1 cellular context compared by ENCODE assay signal in the genomic region with DNA sequence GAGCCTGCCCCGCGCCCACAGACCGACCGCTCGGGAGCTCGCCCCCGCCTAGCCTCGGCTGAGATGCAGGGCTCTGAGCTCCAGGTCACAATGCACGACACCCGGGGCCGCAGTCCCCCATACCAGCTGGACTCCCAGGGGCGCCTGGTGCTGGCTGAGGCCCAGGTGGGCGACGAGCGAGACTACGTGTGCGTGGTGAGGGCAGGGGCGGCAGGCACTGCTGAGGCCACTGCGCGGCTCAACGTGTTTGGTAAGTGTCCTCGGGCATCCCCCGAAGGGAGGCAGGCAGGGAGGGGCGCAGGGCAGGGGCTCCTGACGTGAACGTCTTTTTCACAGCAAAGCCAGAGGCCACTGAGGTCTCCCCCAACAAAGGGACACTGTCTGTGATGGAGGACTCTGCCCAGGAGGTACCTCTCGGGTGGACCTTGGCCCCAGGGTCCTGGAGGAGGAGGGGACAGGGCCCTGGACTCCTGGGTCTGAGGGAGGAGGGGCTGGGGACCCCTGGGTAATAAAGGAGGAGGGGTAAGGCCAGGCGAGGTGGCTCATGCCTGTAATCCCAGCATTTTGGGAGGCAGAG.
TF ChIP-seq lines count a peak whose summit lies in the region.

No MANE protein-coding gene starts in this region.

TF ChIP-seq in HepG2, 621 proteins besides CTCF, POLR2A, EP300 and RAD21 (continued from another document and continues in another):
- TF ChIP-seq ZNF549 (CRISPR knock-in tag; IDR thresholded peaks at IDR 0.05) (no peak), ZNF530 (CRISPR knock-in tag; IDR thresholded peaks at IDR 0.05; ENCODE audit: low read depth) (no peak), TAF15 (IDR thresholded peaks at IDR 0.05; ENCODE audit: low read depth, low read length, poor library complexity, severe bottlenecking) (no peak), THAP11 (CRISPR knock-in tag; IDR thresholded peaks at IDR 0.05) (no peak), HNF4A (CRISPR knock-in tag; IDR thresholded peaks at IDR 0.05) (peak; percentile 94), YEATS2 (CRISPR knock-in tag; IDR thresholded peaks at IDR 0.05; ENCODE audit: borderline replicate concordance) (no peak), RFX1 (IDR thresholded peaks at IDR 0.05) (no peak), SALL1 (CRISPR knock-in tag; IDR thresholded peaks at IDR 0.05) (peak; percentile 85), PHF20 (CRISPR knock-in tag; IDR thresholded peaks at IDR 0.05) (no peak), CCDC6 (CRISPR knock-in tag; IDR thresholded peaks at IDR 0.05) (no peak; the same call in 1 of the 2 replicates), CREB1 (IDR thresholded peaks at IDR 0.05) (no peak), CREB1 (CRISPR knock-in tag; IDR thresholded peaks at IDR 0.05) (no peak), HMG20A (CRISPR knock-in tag; IDR thresholded peaks at IDR 0.05; ENCODE audit: borderline replicate concordance) (no peak), ETV5 (CRISPR knock-in tag; IDR thresholded peaks at IDR 0.05; ENCODE audit: borderline replicate concordance) (peak; percentile 12; the same call in 1 of the 2 replicates), YEATS4 (CRISPR knock-in tag; IDR thresholded peaks at IDR 0.05; ENCODE audit: borderline replicate concordance) (no peak), ZNF766 (CRISPR knock-in tag; IDR thresholded peaks at IDR 0.05; ENCODE audit: borderline replicate concordance) (no peak), ATAD3A (CRISPR knock-in tag; IDR thresholded peaks at IDR 0.05) (no peak), TCF12 (IDR thresholded peaks at IDR 0.05) (no peak), TCF12 (CRISPR knock-in tag; IDR thresholded peaks at IDR 0.05) (no peak), ARID2 (CRISPR knock-in tag; IDR thresholded peaks at IDR 0.05; ENCODE audit: borderline replicate concordance) (no peak), ZSCAN20 (CRISPR knock-in tag; IDR thresholded peaks at IDR 0.05; ENCODE audit: borderline replicate concordance) (no peak), MAFG (CRISPR knock-in tag; IDR thresholded peaks at IDR 0.05) (no peak), ZNF501 (CRISPR knock-in tag; IDR thresholded peaks at IDR 0.05) (peak; percentile 61; the same call in 1 of the 2 replicates), MEIS1 (CRISPR knock-in tag; IDR thresholded peaks at IDR 0.05; ENCODE audit: borderline replicate concordance) (no peak), HOXD1 (CRISPR knock-in tag; IDR thresholded peaks at IDR 0.05) (no peak), TCF7 (IDR thresholded peaks at IDR 0.05; ENCODE audit: low read depth) (no peak), PITX1 (CRISPR knock-in tag; IDR thresholded peaks at IDR 0.05) (no peak), ZNF709 (CRISPR knock-in tag; IDR thresholded peaks at IDR 0.05) (no peak), ZKSCAN8 (CRISPR knock-in tag; IDR thresholded peaks at IDR 0.05; ENCODE audit: borderline replicate concordance) (0 out of 2 replicates have a peak, but pooled peaks have one; percentile 41), RAD51 (IDR thresholded peaks at IDR 0.05; ENCODE audit: borderline replicate concordance) (no peak), ZFP62 (CRISPR knock-in tag; IDR thresholded peaks at IDR 0.05) (no peak), SIN3B (IDR thresholded peaks at IDR 0.05; ENCODE audit: low read length) (no peak), NR2C2 (CRISPR knock-in tag; IDR thresholded peaks at IDR 0.05; ENCODE audit: borderline replicate concordance) (peak; percentile 70; the same call in 1 of the 2 replicates), ZFP36L2 (CRISPR knock-in tag; IDR thresholded peaks at IDR 0.05) (no peak), BCL6 (CRISPR knock-in tag; IDR thresholded peaks at IDR 0.05) (peak; percentile 44; the same call in 1 of the 2 replicates), ZNF224 (CRISPR knock-in tag; IDR thresholded peaks at IDR 0.05) (no peak), SNAI1 (CRISPR knock-in tag; IDR thresholded peaks at IDR 0.05; ENCODE audit: borderline replicate concordance) (no peak), SP5 (CRISPR knock-in tag; IDR thresholded peaks at IDR 0.05; ENCODE audit: borderline replicate concordance, low read depth) (peak; percentile 75), NFYB (CRISPR knock-in tag; IDR thresholded peaks at IDR 0.05) (no peak), GTF3A (CRISPR knock-in tag; conservative IDR thresholded peaks at IDR 0.05) (no peak), ZNF761 (CRISPR knock-in tag; conservative IDR thresholded peaks at IDR 0.05) (no peak), HNRNPH1 (optimal IDR thresholded peaks at IDR 0.05; ENCODE audit: low read depth, low read length) (no peak), STAT5B (CRISPR knock-in tag; IDR thresholded peaks at IDR 0.05) (no peak), ZNF10 (CRISPR knock-in tag; IDR thresholded peaks at IDR 0.05; ENCODE audit: borderline replicate concordance, low read depth) (no peak), NAIF1 (CRISPR knock-in tag; IDR thresholded peaks at IDR 0.05; ENCODE audit: borderline replicate concordance) (no peak)
- TF ChIP-seq, protein P1, sequence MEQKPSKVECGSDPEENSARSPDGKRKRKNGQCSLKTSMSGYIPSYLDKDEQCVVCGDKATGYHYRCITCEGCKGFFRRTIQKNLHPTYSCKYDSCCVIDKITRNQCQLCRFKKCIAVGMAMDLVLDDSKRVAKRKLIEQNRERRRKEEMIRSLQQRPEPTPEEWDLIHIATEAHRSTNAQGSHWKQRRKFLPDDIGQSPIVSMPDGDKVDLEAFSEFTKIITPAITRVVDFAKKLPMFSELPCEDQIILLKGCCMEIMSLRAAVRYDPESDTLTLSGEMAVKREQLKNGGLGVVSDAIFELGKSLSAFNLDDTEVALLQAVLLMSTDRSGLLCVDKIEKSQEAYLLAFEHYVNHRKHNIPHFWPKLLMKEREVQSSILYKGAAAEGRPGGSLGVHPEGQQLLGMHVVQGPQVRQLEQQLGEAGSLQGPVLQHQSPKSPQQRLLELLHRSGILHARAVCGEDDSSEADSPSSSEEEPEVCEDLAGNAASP (CRISPR knock-in tag; IDR thresholded peaks at IDR 0.05; ENCODE audit: borderline replicate concordance), result peak; percentile 51; the same call in 1 of the 2 replicates
- TF ChIP-seq, protein P2, sequence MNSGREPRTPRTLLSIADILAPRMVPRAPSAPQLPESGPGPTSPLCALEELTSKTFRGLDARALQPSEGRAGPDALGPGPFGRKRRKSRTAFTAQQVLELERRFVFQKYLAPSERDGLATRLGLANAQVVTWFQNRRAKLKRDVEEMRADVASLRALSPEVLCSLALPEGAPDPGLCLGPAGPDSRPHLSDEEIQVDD (CRISPR knock-in tag; IDR thresholded peaks at IDR 0.05; ENCODE audit: borderline replicate concordance), result no peak
- TF ChIP-seq, protein P3, sequence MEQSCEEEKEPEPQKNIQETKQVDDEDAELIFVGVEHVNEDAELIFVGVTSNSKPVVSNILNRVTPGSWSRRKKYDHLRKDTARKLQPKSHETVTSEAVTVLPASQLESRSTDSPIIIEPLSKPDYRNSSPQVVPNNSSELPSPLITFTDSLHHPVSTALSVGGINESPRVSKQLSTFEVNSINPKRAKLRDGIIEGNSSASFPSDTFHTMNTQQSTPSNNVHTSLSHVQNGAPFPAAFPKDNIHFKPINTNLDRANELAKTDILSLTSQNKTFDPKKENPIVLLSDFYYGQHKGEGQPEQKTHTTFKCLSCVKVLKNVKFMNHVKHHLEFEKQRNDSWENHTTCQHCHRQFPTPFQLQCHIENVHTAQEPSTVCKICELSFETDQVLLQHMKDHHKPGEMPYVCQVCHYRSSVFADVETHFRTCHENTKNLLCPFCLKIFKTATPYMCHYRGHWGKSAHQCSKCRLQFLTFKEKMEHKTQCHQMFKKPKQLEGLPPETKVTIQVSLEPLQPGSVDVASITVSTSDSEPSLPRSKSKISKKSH (CRISPR knock-in tag; IDR thresholded peaks at IDR 0.05; ENCODE audit: borderline replicate concordance), result no peak
- TF ChIP-seq, protein P4, sequence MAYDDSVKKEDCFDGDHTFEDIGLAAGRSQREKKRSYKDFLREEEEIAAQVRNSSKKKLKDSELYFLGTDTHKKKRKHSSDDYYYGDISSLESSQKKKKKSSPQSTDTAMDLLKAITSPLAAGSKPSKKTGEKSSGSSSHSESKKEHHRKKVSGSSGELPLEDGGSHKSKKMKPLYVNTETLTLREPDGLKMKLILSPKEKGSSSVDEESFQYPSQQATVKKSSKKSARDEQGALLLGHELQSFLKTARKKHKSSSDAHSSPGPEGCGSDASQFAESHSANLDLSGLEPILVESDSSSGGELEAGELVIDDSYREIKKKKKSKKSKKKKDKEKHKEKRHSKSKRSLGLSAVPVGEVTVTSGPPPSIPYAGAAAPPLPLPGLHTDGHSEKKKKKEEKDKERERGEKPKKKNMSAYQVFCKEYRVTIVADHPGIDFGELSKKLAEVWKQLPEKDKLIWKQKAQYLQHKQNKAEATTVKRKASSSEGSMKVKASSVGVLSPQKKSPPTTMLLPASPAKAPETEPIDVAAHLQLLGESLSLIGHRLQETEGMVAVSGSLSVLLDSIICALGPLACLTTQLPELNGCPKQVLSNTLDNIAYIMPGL (CRISPR knock-in tag; IDR thresholded peaks at IDR 0.05; ENCODE audit: borderline replicate concordance in 1 of 2, low read depth in 1 of 2), result 0 out of 4 replicates have a peak, but pooled peaks of 1 of the 2 experiments have one; percentile 41
- TF ChIP-seq, protein P5, sequence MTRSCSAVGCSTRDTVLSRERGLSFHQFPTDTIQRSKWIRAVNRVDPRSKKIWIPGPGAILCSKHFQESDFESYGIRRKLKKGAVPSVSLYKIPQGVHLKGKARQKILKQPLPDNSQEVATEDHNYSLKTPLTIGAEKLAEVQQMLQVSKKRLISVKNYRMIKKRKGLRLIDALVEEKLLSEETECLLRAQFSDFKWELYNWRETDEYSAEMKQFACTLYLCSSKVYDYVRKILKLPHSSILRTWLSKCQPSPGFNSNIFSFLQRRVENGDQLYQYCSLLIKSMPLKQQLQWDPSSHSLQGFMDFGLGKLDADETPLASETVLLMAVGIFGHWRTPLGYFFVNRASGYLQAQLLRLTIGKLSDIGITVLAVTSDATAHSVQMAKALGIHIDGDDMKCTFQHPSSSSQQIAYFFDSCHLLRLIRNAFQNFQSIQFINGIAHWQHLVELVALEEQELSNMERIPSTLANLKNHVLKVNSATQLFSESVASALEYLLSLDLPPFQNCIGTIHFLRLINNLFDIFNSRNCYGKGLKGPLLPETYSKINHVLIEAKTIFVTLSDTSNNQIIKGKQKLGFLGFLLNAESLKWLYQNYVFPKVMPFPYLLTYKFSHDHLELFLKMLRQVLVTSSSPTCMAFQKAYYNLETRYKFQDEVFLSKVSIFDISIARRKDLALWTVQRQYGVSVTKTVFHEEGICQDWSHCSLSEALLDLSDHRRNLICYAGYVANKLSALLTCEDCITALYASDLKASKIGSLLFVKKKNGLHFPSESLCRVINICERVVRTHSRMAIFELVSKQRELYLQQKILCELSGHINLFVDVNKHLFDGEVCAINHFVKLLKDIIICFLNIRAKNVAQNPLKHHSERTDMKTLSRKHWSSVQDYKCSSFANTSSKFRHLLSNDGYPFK (CRISPR knock-in tag; IDR thresholded peaks at IDR 0.05; ENCODE audit: borderline replicate concordance), result peak; percentile 12; the same call in 1 of the 2 replicates
- TF ChIP-seq, protein P6, sequence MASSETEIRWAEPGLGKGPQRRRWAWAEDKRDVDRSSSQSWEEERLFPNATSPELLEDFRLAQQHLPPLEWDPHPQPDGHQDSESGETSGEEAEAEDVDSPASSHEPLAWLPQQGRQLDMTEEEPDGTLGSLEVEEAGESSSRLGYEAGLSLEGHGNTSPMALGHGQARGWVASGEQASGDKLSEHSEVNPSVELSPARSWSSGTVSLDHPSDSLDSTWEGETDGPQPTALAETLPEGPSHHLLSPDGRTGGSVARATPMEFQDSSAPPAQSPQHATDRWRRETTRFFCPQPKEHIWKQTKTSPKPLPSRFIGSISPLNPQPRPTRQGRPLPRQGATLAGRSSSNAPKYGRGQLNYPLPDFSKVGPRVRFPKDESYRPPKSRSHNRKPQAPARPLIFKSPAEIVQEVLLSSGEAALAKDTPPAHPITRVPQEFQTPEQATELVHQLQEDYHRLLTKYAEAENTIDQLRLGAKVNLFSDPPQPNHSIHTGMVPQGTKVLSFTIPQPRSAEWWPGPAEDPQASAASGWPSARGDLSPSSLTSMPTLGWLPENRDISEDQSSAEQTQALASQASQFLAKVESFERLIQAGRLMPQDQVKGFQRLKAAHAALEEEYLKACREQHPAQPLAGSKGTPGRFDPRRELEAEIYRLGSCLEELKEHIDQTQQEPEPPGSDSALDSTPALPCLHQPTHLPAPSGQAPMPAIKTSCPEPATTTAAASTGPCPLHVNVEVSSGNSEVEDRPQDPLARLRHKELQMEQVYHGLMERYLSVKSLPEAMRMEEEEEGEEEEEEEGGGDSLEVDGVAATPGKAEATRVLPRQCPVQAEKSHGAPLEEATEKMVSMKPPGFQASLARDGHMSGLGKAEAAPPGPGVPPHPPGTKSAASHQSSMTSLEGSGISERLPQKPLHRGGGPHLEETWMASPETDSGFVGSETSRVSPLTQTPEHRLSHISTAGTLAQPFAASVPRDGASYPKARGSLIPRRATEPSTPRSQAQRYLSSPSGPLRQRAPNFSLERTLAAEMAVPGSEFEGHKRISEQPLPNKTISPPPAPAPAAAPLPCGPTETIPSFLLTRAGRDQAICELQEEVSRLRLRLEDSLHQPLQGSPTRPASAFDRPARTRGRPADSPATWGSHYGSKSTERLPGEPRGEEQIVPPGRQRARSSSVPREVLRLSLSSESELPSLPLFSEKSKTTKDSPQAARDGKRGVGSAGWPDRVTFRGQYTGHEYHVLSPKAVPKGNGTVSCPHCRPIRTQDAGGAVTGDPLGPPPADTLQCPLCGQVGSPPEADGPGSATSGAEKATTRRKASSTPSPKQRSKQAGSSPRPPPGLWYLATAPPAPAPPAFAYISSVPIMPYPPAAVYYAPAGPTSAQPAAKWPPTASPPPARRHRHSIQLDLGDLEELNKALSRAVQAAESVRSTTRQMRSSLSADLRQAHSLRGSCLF (CRISPR knock-in tag; IDR thresholded peaks at IDR 0.05; ENCODE audit: borderline replicate concordance), result no peak
- TF ChIP-seq, protein P7, sequence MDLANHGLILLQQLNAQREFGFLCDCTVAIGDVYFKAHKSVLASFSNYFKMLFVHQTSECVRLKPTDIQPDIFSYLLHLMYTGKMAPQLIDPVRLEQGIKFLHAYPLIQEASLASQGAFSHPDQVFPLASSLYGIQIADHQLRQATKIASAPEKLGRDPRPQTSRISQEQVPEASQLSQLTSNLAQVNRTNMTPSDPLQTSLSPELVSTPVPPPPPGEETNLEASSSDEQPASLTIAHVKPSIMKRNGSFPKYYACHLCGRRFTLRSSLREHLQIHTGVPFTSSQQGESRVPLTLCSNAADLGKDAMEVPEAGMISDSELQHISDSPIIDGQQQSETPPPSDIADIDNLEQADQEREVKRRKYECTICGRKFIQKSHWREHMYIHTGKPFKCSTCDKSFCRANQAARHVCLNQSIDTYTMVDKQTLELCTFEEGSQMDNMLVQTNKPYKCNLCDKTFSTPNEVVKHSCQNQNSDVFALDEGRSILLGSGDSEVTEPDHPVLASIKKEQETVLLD (CRISPR knock-in tag; IDR thresholded peaks at IDR 0.05; ENCODE audit: low read depth), result no peak
